In genomic region chr6:11183761-11184362, GRCh38 we compare ENCODE assay signal across 19 cellular contexts. TPM values are rescaled to one million over a fixed set of nuclear protein-coding genes. Genes with fewer than 3 reads are reported as not detected.
DNase-seq lines count a peak whose midpoint lies in the region; ATAC-seq and TF ChIP-seq lines count a peak whose summit lies in the region.
"Had no signal": no experiment of that assay in that cellular context is flagged by ENCODE, and none has a peak within 500 bp of the region (broad histone marks: within the 10 kb centered on the region; RNA-seq: fewer than 3 reads in every experiment).

No MANE protein-coding gene starts in this region.

- peaks cover 59% of the 10 kb centered on the region for H3K36me3 Mint-ChIP-seq in activated CD8-positive, alpha-beta T cell treated with anti-CD3 and anti-CD28 coated beads for 36 hours (ENCODE audit: low read depth)

- no peaks in the 10 kb centered on the region for H3K27me3 Mint-ChIP-seq in activated CD8-positive, alpha-beta T cell treated with anti-CD3 and anti-CD28 coated beads for 36 hours
- H3K27me3 Mint-ChIP-seq: CD4-positive, alpha-beta memory T cell had no signal

- H3K27me3 ChIP-seq in esophagus muscularis mucosa (no peaks in the 10 kb centered on the region), smooth muscle cell (ENCODE audit: low read depth) (no peaks in the 10 kb centered on the region)
- H3K27me3 ChIP-seq: BLaER1 had no signal

- no peak overlapping the region for H2AFZ ChIP-seq in smooth muscle cell (ENCODE audit: low read depth)
- H2AFZ ChIP-seq: GM23248 had no signal

- H3K9me3 ChIP-seq in esophagus muscularis mucosa: no peaks in the 10 kb centered on the region
- no peaks in the 10 kb centered on the region for H3K9me3 ChIP-seq in smooth muscle cell (replicated peaks; ENCODE audit: low read depth)
- H3K9me3 ChIP-seq: HAP-1 had no signal

- H3K36me3 ChIP-seq in esophagus muscularis mucosa (peaks cover 15 to 63% (median 38%) of the 10 kb centered on the region in 4 donors), smooth muscle cell (ENCODE audit: low read depth) (peaks cover 50% of the 10 kb centered on the region)

- no peaks in the 10 kb centered on the region for H3K4me1 Mint-ChIP-seq in activated CD8-positive, alpha-beta T cell treated with anti-CD3 and anti-CD28 coated beads for 36 hours (ENCODE audit: low read depth)
- H3K4me1 Mint-ChIP-seq: CD14-positive monocyte had no signal

- no peak overlapping the region for H3K4me2 ChIP-seq in smooth muscle cell
- H3K4me2 ChIP-seq: BLaER1 had no signal

- H3K4me3 ChIP-seq in esophagus muscularis mucosa (no peak overlapping the region), smooth muscle cell (no peak overlapping the region)
- H3K4me3 ChIP-seq: BLaER1, GM23248, HAP-1 had no signal

- H3K27ac Mint-ChIP-seq in activated CD8-positive, alpha-beta T cell treated with anti-CD3 and anti-CD28 coated beads for 36 hours: peak overlapping the region; percentile 19
- H3K27ac Mint-ChIP-seq: CD14-positive monocyte had no signal

- no peak for ATAC-seq in activated CD8-positive, alpha-beta T cell treated with anti-CD3 and anti-CD28 coated beads for 36 hours
- ATAC-seq in HG02973 (IDR thresholded peaks at IDR 0.05; ENCODE audit: unreplicated experiment): no peak

- POLR2A ChIA-PET in activated CD8-positive, alpha-beta T cell treated with anti-CD3 and anti-CD28 coated beads for 36 hours (lab: Charles Lee): no interaction called here

- no peak overlapping the region for H3K9ac ChIP-seq in smooth muscle cell (ENCODE audit: low read depth)
- H3K9ac ChIP-seq: BLaER1, GM23248 had no signal

- peaks cover 7% of the 10 kb centered on the region for H3K9me3 Mint-ChIP-seq in activated CD8-positive, alpha-beta T cell treated with anti-CD3 and anti-CD28 coated beads for 36 hours

- peak; percentile 31 for DNase-seq in DMS53 (lab: John Stamatoyannopoulos, UW)
- no peak for DNase-seq in DMS53 treated with DMSO at 0.1 percent for 48 hours (lab: John Stamatoyannopoulos, UW; ENCODE audit: unreplicated experiment)
- DNase-seq in activated CD8-positive, alpha-beta T cell treated with anti-CD3 and anti-CD28 coated beads for 36 hours: no peak
- DNase-seq in esophagus muscularis mucosa (ENCODE audit: extremely low spot score): peak; percentile 42
- DNase-seq in smooth muscle cell (lab: John Stamatoyannopoulos, UW; ENCODE audit: unreplicated experiment): no peak
- DNase-seq in NCI-H748 treated with DMSO at 0.1 percent for 48 hours (lab: John Stamatoyannopoulos, UW): no peak
- no peak for DNase-seq in LoVo (ENCODE audit: low spot score)
- DNase-seq: CD4-positive, alpha-beta memory T cell; DMS153; DND-41; EL; GM23248; IMR-90 had no signal

- TF ChIP-seq EP300 in esophagus muscularis mucosa (IDR thresholded peaks at IDR 0.05): no peak

- H3K4me1 ChIP-seq in esophagus muscularis mucosa (no peaks in the 10 kb centered on the region), smooth muscle cell (ENCODE audit: low read depth) (peaks cover 5% of the 10 kb centered on the region)
- H3K4me1 ChIP-seq: BLaER1 had no signal

- 88% methylated on average over 3 of the region's 3 CpGs for WGBS in esophagus muscularis mucosa
- WGBS in smooth muscle cell (ENCODE audit: low lambda C conversion rate): 95% methylated on average over 3 of the region's 3 CpGs

- intact Hi-C loops in activated CD8-positive, alpha-beta T cell treated with anti-CD3 and anti-CD28 coated beads for 36 hours (cut with micrococcal nuclease): no loop called here
- intact Hi-C loops in esophagus muscularis mucosa (cut with DNase I): no loop called here

- TF ChIP-seq CTCF in activated CD8-positive, alpha-beta T cell treated with anti-CD3 and anti-CD28 coated beads for 36 hours (IDR thresholded peaks at IDR 0.05): no peak
- TF ChIP-seq CTCF in esophagus muscularis mucosa (IDR thresholded peaks at IDR 0.05): no peak
- no peak for TF ChIP-seq CTCF in smooth muscle cell (IDR thresholded peaks at IDR 0.05; ENCODE audit: borderline replicate concordance, insufficient read depth, poor library complexity, severe bottlenecking)

- CTCF ChIA-PET in activated CD8-positive, alpha-beta T cell treated with anti-CD3 and anti-CD28 coated beads for 36 hours (lab: Charles Lee): interaction anchor here (2.0 to 2.7 kb wide), 2 partner anchors 12 to 314 kb away, joined by 6 to 9 read pairs; no protein-coding TSS in a partner anchor

- peaks cover 27% of the 10 kb centered on the region for H4K20me1 ChIP-seq in smooth muscle cell (ENCODE audit: low read depth)
- H4K20me1 ChIP-seq: BLaER1 had no signal

- H3K27ac ChIP-seq in esophagus muscularis mucosa (replicated peaks in 1 of 4) (no peak overlapping the region), smooth muscle cell (ENCODE audit: low read depth) (peak overlapping the region; percentile 30)
- H3K27ac ChIP-seq: 22Rv1, BLaER1, GM23248, HL-60 had no signal

- peaks cover 16% of the 10 kb centered on the region for H3K79me2 ChIP-seq in smooth muscle cell (ENCODE audit: low read depth)

- H3F3A ChIP-seq in smooth muscle cell (ENCODE audit: low read depth): peaks cover 61% of the 10 kb centered on the region

- TF ChIP-seq POLR2A in esophagus muscularis mucosa (IDR thresholded peaks at IDR 0.05; ENCODE audit: low read depth): no peak

- H3K4me3 Mint-ChIP-seq in activated CD8-positive, alpha-beta T cell treated with anti-CD3 and anti-CD28 coated beads for 36 hours: no peak overlapping the region
- H3K4me3 Mint-ChIP-seq: CD14-positive monocyte; CD4-positive, alpha-beta memory T cell had no signal

RNA-seq across cellular contexts. Expression of gene NEDD9, which starts 48.6 kb away (rescaled TPM):
- total RNA-seq in activated CD8-positive, alpha-beta T cell treated with anti-CD3 and anti-CD28 coated beads for 36 hours: 10 to 100 TPM; 26.6 to 29.7 TPM
- total RNA-seq in esophagus muscularis mucosa: 10 to 100 TPM; 18.3 to 47.2 (median 32.9) TPM
- 127 and 139 TPM in 2 replicates for total RNA-seq in smooth muscle cell
- polyA plus RNA-seq in smooth muscle cell: 75.2 and 85.6 TPM in 2 replicates

Comparison
In these comparisons a context has a peak if more than half of its experiments do, and no peak if none do; other contexts are left out.
1. DNase-seq: peak in DMS53 (single experiment) and esophagus muscularis mucosa (single experiment); none in DMS53 treated with DMSO at 0.1 percent for 48 hours (single experiment), activated CD8-positive, alpha-beta T cell treated with anti-CD3 and anti-CD28 coated beads for 36 hours (single experiment), smooth muscle cell (single experiment), NCI-H748 treated with DMSO at 0.1 percent for 48 hours (single experiment) and LoVo (single experiment).